In genomic region chr1:31579374-31579773, GRCh38 we compare ENCODE assay signal across 1 cellular context.
TF ChIP-seq lines count a peak whose summit lies in the region.

No MANE protein-coding gene starts in this region.

TF ChIP-seq in IMR-90, 13 proteins besides CTCF, POLR2A, EP300 and RAD21 (continued from another document):
- no peak for TF ChIP-seq USF2 (IDR thresholded peaks at IDR 0.05; ENCODE audit: low read depth, low read length)
- no peak for TF ChIP-seq MXI1 (IDR thresholded peaks at IDR 0.05; ENCODE audit: borderline replicate concordance, low read depth, low read length)
- no peak for TF ChIP-seq MAZ (IDR thresholded peaks at IDR 0.05; ENCODE audit: borderline replicate concordance, low read depth, low read length)
- TF ChIP-seq BHLHE40 (IDR thresholded peaks at IDR 0.05; ENCODE audit: low read depth, low read length) = no peak
- TF ChIP-seq ELK1 (IDR thresholded peaks at IDR 0.05; ENCODE audit: borderline replicate concordance, low read depth, low read length) = no peak
- TF ChIP-seq FOS (IDR thresholded peaks at IDR 0.05; ENCODE audit: low read depth, low read length) = no peak
- TF ChIP-seq CEBPB (IDR thresholded peaks at IDR 0.05; ENCODE audit: low read depth, low read length) = no peak
- TF ChIP-seq NFE2L2 (IDR thresholded peaks at IDR 0.05; ENCODE audit: low read depth, low read length) = no peak
- TF ChIP-seq MAFK (IDR thresholded peaks at IDR 0.05; ENCODE audit: low read depth, low read length) = no peak
- TF ChIP-seq RCOR1 (IDR thresholded peaks at IDR 0.05; ENCODE audit: insufficient replicate concordance, low read length) = no peak
